Comparison of ENCODE assay signal across 14 cellular contexts in the genomic region with DNA sequence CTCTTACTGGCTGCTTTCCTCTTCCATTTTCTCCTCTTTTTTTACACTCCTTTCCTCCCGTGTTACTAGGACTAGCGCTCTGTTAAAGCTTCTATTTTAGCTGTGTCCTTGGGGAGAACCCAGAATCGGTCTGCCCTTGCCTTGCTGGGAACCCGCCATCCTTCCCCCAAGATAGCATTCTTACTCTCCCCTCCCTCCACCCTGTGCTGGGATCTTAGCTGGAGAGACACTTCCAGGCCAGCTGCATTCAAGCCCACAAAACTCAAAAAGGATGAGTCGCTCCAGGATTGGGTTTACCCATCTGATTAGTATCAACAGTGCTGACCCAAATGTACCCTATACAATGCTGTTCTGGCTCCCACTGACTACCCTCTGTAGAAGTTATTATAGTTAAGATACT.
"Had no signal": no experiment of that assay in that cellular context is flagged by ENCODE, and none has a peak within 500 bp of the region (broad histone marks: within the 10 kb centered on the region; RNA-seq: fewer than 3 reads in every experiment).

No MANE protein-coding gene starts in this region.

- H3K9me3 ChIP-seq: colonic mucosa, heart right ventricle, mucosa of descending colon, psoas muscle, right lobe of liver, thyroid gland had no signal

- H3K27me3 ChIP-seq: colonic mucosa, right lobe of liver, thyroid gland had no signal

- H3K4me3 ChIP-seq: colonic mucosa, heart right ventricle, mucosa of descending colon, psoas muscle, right lobe of liver, skin epidermis, thyroid gland had no signal

- H3K27ac ChIP-seq: colonic mucosa, psoas muscle, right lobe of liver, thyroid gland had no signal

- H3K4me1 ChIP-seq: colonic mucosa, heart right ventricle, psoas muscle, right lobe of liver, thyroid gland had no signal

- H3K36me3 ChIP-seq: colonic mucosa, heart right ventricle, right lobe of liver, thyroid gland had no signal

- ATAC-seq: mucosa of descending colon; natural killer cell treated with Interleukin-12 subunit alpha and Interleukin-12 subunit beta and Interleukin-15 and Interleukin-18, amount 100 ng/mL, for 72 hours; psoas muscle; right lobe of liver had no signal

- DNase-seq: colonic mucosa; dermis blood vessel endothelial cell; erythroblast; heart right ventricle; hypothalamus; mucosa of descending colon; psoas muscle; retina; right lobe of liver; stimulated activated CD4-positive, alpha-beta T cell treated with anti-CD3 and anti-CD28 coated beads, Interleukin-12 subunit alpha, Interleukin-12 subunit beta, amount 100 ng/mL, for 4 hours; stimulated activated naive CD4-positive, alpha-beta T cell treated with Interleukin-2 at 50 U/mL for 16 hours; thyroid gland had no signal
